Comparison of ENCODE assay signal across 8 cellular contexts in the genomic region with DNA sequence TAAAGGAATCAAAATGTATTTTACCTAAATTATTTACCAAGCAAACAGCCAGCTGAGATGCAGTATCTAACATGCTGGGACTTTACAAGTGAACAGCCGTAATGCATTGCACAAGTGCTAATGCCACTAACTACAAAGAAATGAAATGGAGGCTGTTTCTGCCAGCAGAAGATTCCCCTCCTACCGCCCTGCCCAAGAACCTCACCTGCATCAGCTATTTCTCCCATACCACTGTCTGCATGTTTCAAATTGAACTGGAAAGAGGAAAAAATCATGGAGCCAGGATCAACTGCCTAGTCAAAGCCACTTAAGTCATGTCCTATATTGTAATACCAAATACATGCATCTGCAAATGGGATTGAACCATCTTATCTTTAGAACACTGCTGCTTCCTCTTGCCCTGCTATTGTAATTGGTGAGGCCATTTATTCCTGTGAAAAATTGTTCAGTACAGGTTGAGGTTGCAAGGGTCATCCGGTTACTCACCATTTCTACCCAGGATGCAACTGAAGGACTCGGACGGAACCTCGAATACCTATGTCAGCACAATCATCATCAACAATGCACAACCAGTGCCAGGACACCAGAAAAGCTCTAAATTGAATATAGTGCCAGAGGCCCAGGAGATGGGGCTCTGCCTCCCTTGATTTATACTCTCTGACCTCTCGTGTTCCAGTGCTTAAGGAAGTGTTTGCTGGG. TPM values are rescaled to one million over a fixed set of nuclear protein-coding genes. Genes with fewer than 3 reads are reported as not detected.
DNase-seq lines count a peak whose midpoint lies in the region; ATAC-seq and TF ChIP-seq lines count a peak whose summit lies in the region.
"Had no signal": no experiment of that assay in that cellular context is flagged by ENCODE, and none has a peak within 500 bp of the region (broad histone marks: within the 10 kb centered on the region; RNA-seq: fewer than 3 reads in every experiment).

No MANE protein-coding gene starts in this region.

- no peaks in the 10 kb centered on the region for H3K9me3 Mint-ChIP-seq in central memory CD8-positive, alpha-beta T cell
- H3K9me3 Mint-ChIP-seq: stimulated activated naive CD8-positive, alpha-beta T cell treated with anti-CD3 and anti-CD28 coated beads, Interleukin-15, amount 100 ng/mL, for 72 hours had no signal

- H3K4me3 Mint-ChIP-seq in central memory CD8-positive, alpha-beta T cell = no peak overlapping the region
- H3K4me3 Mint-ChIP-seq: stimulated activated naive CD8-positive, alpha-beta T cell treated with anti-CD3 and anti-CD28 coated beads, Interleukin-15, amount 100 ng/mL, for 72 hours had no signal

- H3K4me3 ChIP-seq in Panc1 (ENCODE audit: low read depth in 2 of 2, low read length in 2 of 2) (peak overlapping the region in 1 of 2 experiments; percentile 7; a peak in 2 of 4 replicates), thoracic aorta (peak overlapping the region; percentile 34)

- intact Hi-C loops in Panc1 (cut with micrococcal nuclease; ENCODE audit: unreplicated experiment) = no loop called here

- H3K27me3 ChIP-seq in Panc1 (ENCODE audit: control insufficient read depth, insufficient read depth, low read length) (no peaks in the 10 kb centered on the region), thoracic aorta (replicated peaks; ENCODE audit: insufficient read depth) (no peaks in the 10 kb centered on the region)

- no peaks in the 10 kb centered on the region for H3K27me3 Mint-ChIP-seq in central memory CD8-positive, alpha-beta T cell
- H3K27me3 Mint-ChIP-seq: stimulated activated naive CD8-positive, alpha-beta T cell treated with anti-CD3 and anti-CD28 coated beads, Interleukin-15, amount 100 ng/mL, for 72 hours had no signal

- H3K4me1 Mint-ChIP-seq in central memory CD8-positive, alpha-beta T cell = peaks cover 27% of the 10 kb centered on the region

- no TSS peak for BruUV-seq in Panc1 (replicated peaks; lab: Mats Ljungman, UMichigan)

- H3K36me3 ChIP-seq in Panc1 (ENCODE audit: control insufficient read depth, insufficient read depth, low read length) (peaks cover 7% of the 10 kb centered on the region), thoracic aorta (no peaks in the 10 kb centered on the region)

- CTCF ChIA-PET in Panc1 (lab: Charles Lee) = no interaction called here

- H3K27ac Mint-ChIP-seq in central memory CD8-positive, alpha-beta T cell (ENCODE audit: low read depth) = peak overlapping the region; percentile 44
- H3K27ac Mint-ChIP-seq: stimulated activated naive CD8-positive, alpha-beta T cell treated with anti-CD3 and anti-CD28 coated beads, Interleukin-15, amount 100 ng/mL, for 72 hours had no signal

- TF ChIP-seq CTCF in Panc1 (IDR thresholded peaks at IDR 0.05) = no peak
- TF ChIP-seq CTCF in thoracic aorta (IDR thresholded peaks at IDR 0.05) = no peak

- H3K36me3 Mint-ChIP-seq in central memory CD8-positive, alpha-beta T cell (ENCODE audit: insufficient read depth) = peaks cover 29% of the 10 kb centered on the region

- in situ Hi-C loops in Panc1 (cut with HindIII; ENCODE audit: low pct_unique_long_range_greater_than_20kb, low sequenced_read_pairs) = no loop called here

- ATAC-seq in Panc1 = no peak
- ATAC-seq in central memory CD8-positive, alpha-beta T cell (replicated peaks; ENCODE audit: extremely low read depth, poor library complexity, severe bottlenecking) = no peak
- ATAC-seq in left lobe of liver = peak; percentile 61
- no peak for ATAC-seq in thoracic aorta (ENCODE audit: insufficient number of reproducible peaks, low FRiP score, low read depth)
- ATAC-seq in GM21381 (IDR thresholded peaks at IDR 0.05; ENCODE audit: unreplicated experiment) = no peak
- no peak for ATAC-seq in HG02588 (IDR thresholded peaks at IDR 0.05; ENCODE audit: unreplicated experiment)
- ATAC-seq: stimulated activated naive CD8-positive, alpha-beta T cell treated with anti-CD3 and anti-CD28 coated beads, Interleukin-15, amount 100 ng/mL, for 72 hours had no signal

- H3K4me1 ChIP-seq in Panc1 (ENCODE audit: control insufficient read depth, insufficient read depth, low read length) (peaks cover 74% of the 10 kb centered on the region), thoracic aorta (ENCODE audit: control insufficient read depth in 1 of 2, low read depth in 2 of 2) (peaks cover 61 to 71% of the 10 kb centered on the region in 2 donors)

- H3K9me3 ChIP-seq in Panc1 (ENCODE audit: control insufficient read depth, insufficient read depth, low read depth, low read length) (no peaks in the 10 kb centered on the region), thoracic aorta (no peaks in the 10 kb centered on the region)

- DNase-seq in Panc1 (ENCODE audit: low read depth, low spot score) (no peak), left lobe of liver (ENCODE audit: low spot score) (no peak), thoracic aorta (ENCODE audit: low spot score) (no peak)
- DNase-seq in central memory CD8-positive, alpha-beta T cell (ENCODE audit: low spot score in 2 of 2) = no peak
- DNase-seq in NK-92 treated with Interleukin-12 subunit alpha and Interleukin-12 subunit beta, amount 100 ng/mL, for 24 hours (lab: John Stamatoyannopoulos, UW) = no peak
- DNase-seq: stimulated activated naive CD8-positive, alpha-beta T cell treated with anti-CD3 and anti-CD28 coated beads, Interleukin-15, amount 100 ng/mL, for 72 hours had no signal

- H3K27ac ChIP-seq in Panc1 (ENCODE audit: low read length) = peak overlapping the region; percentile 100
- H3K27ac ChIP-seq in thoracic aorta = peak overlapping the region; percentile 91 to 92

- POLR2A ChIA-PET in Panc1 (lab: Charles Lee) = interaction anchor here (1.6 kb wide), 1 partner anchor 23 kb away, joined by 4 read pairs; no protein-coding TSS in a partner anchor

RNA-seq across cellular contexts. Expression of gene ANXA2, which starts 27.5 kb away (rescaled TPM):
- 1,903 TPM for total RNA-seq in Panc1 (2021; ENCODE audit: unreplicated experiment)
- 1,847 TPM for polyA plus RNA-seq in Panc1 (2012; ENCODE audit: insufficient read length)
- 61.3 TPM for total RNA-seq in left lobe of liver
- 100 to 1,000 TPM; 752 to 812 TPM for total RNA-seq in thoracic aorta

Comparison
In these comparisons a context has a peak if more than half of its experiments do, and no peak if none do; other contexts are left out.
1. RNA of gene ANXA2, which starts 27.5 kb away (total RNA-seq): 1,903 TPM in Panc1 (single experiment) and 752 to 812 TPM in thoracic aorta; 61.3 TPM in left lobe of liver (single experiment); every median in the first group is over 10 times any median in the second.